2 cellular contexts compared by ENCODE assay signal in the genomic region with DNA sequence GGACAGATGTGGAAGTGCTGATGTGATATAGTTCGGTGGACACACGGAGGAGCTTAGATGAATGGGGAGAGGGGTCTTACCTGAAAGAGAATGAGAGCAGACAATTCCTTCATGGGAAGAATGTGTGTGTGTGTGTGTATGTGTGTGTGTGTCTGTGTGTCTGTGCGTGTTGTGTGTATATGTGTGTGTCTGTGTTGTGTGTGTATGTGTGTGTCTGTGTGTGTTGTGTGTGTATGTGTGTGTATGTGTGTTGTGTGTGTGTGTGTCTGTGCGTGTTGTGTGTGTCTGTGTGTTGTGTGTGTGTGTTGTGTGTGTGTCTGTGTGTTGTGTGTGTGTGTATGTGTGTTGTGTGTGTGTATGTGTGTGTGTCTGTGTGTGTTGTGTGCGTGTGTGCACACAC.
A peak's percentile ranks its signal among the peaks of the same experiment; 100 is the strongest.
TF ChIP-seq lines count a peak whose summit lies in the region.

No MANE protein-coding gene starts in this region.

TF ChIP-seq in HEK293, 187 proteins besides CTCF, POLR2A, EP300 and RAD21 (continued from another document):
- TF ChIP-seq, protein P1, sequence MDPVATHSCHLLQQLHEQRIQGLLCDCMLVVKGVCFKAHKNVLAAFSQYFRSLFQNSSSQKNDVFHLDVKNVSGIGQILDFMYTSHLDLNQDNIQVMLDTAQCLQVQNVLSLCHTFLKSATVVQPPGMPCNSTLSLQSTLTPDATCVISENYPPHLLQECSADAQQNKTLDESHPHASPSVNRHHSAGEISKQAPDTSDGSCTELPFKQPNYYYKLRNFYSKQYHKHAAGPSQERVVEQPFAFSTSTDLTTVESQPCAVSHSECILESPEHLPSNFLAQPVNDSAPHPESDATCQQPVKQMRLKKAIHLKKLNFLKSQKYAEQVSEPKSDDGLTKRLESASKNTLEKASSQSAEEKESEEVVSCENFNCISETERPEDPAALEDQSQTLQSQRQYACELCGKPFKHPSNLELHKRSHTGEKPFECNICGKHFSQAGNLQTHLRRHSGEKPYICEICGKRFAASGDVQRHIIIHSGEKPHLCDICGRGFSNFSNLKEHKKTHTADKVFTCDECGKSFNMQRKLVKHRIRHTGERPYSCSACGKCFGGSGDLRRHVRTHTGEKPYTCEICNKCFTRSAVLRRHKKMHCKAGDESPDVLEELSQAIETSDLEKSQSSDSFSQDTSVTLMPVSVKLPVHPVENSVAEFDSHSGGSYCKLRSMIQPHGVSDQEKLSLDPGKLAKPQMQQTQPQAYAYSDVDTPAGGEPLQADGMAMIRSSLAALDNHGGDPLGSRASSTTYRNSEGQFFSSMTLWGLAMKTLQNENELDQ (tag by site-specific recombination; IDR thresholded peaks at IDR 0.05; ENCODE audit: low read depth), result no peak
- TF ChIP-seq, protein P2, sequence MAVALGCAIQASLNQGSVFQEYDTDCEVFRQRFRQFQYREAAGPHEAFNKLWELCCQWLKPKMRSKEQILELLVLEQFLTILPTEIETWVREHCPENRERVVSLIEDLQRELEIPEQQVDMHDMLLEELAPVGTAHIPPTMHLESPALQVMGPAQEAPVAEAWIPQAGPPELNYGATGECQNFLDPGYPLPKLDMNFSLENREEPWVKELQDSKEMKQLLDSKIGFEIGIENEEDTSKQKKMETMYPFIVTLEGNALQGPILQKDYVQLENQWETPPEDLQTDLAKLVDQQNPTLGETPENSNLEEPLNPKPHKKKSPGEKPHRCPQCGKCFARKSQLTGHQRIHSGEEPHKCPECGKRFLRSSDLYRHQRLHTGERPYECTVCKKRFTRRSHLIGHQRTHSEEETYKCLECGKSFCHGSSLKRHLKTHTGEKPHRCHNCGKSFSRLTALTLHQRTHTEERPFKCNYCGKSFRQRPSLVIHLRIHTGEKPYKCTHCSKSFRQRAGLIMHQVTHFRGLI (tag by site-specific recombination; IDR thresholded peaks at IDR 0.05), result no peak
- TF ChIP-seq ZNF23 (tag by site-specific recombination; IDR thresholded peaks at IDR 0.05; ENCODE audit: borderline replicate concordance) (no peak), ZNF843 (tag by site-specific recombination; IDR thresholded peaks at IDR 0.05) (no peak), ZNF549 (tag by site-specific recombination; IDR thresholded peaks at IDR 0.05) (no peak), ZNF16 (tag by site-specific recombination; IDR thresholded peaks at IDR 0.05; ENCODE audit: low read depth) (no peak), ZNF610 (tag by site-specific recombination; IDR thresholded peaks at IDR 0.05; ENCODE audit: borderline replicate concordance) (no peak), ZFP3 (tag by site-specific recombination; IDR thresholded peaks at IDR 0.05; ENCODE audit: low read depth) (no peak), ZIC2 (tag by site-specific recombination; IDR thresholded peaks at IDR 0.05) (no peak), ZNF114 (tag by site-specific recombination; IDR thresholded peaks at IDR 0.05) (no peak), ZNF146 (tag by site-specific recombination; IDR thresholded peaks at IDR 0.05) (no peak), FEZF1 (tag by site-specific recombination; IDR thresholded peaks at IDR 0.05) (no peak), SALL2 (tag by site-specific recombination; IDR thresholded peaks at IDR 0.05; ENCODE audit: borderline replicate concordance) (no peak), OSR2 (tag by site-specific recombination; IDR thresholded peaks at IDR 0.05) (no peak), ZFHX2 (tag by site-specific recombination; conservative IDR thresholded peaks at IDR 0.05) (no peak), ZSCAN23 (tag by site-specific recombination; IDR thresholded peaks at IDR 0.05) (no peak), ZNF785 (tag by site-specific recombination; IDR thresholded peaks at IDR 0.05) (peak; percentile 63; the same call in 1 of the 2 replicates), IKZF3 (tag by site-specific recombination; IDR thresholded peaks at IDR 0.05) (no peak), ZNF830 (tag by site-specific recombination; IDR thresholded peaks at IDR 0.05; ENCODE audit: low read depth) (no peak), KLF9 (tag by site-specific recombination; IDR thresholded peaks at IDR 0.05; ENCODE audit: low read depth) (0 out of 2 replicates have a peak, but pooled peaks have one; percentile 18), ZNF175 (tag by site-specific recombination; IDR thresholded peaks at IDR 0.05) (no peak)
- TF ChIP-seq, protein P3, sequence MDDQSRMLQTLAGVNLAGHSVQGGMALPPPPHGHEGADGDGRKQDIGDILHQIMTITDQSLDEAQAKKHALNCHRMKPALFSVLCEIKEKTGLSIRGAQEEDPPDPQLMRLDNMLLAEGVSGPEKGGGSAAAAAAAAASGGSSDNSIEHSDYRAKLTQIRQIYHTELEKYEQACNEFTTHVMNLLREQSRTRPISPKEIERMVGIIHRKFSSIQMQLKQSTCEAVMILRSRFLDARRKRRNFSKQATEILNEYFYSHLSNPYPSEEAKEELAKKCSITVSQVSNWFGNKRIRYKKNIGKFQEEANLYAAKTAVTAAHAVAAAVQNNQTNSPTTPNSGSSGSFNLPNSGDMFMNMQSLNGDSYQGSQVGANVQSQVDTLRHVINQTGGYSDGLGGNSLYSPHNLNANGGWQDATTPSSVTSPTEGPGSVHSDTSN (CRISPR knock-in tag; IDR thresholded peaks at IDR 0.05), result no peak
- TF ChIP-seq, protein P4, sequence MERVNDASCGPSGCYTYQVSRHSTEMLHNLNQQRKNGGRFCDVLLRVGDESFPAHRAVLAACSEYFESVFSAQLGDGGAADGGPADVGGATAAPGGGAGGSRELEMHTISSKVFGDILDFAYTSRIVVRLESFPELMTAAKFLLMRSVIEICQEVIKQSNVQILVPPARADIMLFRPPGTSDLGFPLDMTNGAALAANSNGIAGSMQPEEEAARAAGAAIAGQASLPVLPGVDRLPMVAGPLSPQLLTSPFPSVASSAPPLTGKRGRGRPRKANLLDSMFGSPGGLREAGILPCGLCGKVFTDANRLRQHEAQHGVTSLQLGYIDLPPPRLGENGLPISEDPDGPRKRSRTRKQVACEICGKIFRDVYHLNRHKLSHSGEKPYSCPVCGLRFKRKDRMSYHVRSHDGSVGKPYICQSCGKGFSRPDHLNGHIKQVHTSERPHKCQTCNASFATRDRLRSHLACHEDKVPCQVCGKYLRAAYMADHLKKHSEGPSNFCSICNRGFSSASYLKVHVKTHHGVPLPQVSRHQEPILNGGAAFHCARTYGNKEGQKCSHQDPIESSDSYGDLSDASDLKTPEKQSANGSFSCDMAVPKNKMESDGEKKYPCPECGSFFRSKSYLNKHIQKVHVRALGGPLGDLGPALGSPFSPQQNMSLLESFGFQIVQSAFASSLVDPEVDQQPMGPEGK (tag by site-specific recombination; IDR thresholded peaks at IDR 0.05), result no peak

TF ChIP-seq in K562, 482 proteins besides CTCF, POLR2A, EP300 and RAD21 (continued from another document):
- TF ChIP-seq, protein P5, sequence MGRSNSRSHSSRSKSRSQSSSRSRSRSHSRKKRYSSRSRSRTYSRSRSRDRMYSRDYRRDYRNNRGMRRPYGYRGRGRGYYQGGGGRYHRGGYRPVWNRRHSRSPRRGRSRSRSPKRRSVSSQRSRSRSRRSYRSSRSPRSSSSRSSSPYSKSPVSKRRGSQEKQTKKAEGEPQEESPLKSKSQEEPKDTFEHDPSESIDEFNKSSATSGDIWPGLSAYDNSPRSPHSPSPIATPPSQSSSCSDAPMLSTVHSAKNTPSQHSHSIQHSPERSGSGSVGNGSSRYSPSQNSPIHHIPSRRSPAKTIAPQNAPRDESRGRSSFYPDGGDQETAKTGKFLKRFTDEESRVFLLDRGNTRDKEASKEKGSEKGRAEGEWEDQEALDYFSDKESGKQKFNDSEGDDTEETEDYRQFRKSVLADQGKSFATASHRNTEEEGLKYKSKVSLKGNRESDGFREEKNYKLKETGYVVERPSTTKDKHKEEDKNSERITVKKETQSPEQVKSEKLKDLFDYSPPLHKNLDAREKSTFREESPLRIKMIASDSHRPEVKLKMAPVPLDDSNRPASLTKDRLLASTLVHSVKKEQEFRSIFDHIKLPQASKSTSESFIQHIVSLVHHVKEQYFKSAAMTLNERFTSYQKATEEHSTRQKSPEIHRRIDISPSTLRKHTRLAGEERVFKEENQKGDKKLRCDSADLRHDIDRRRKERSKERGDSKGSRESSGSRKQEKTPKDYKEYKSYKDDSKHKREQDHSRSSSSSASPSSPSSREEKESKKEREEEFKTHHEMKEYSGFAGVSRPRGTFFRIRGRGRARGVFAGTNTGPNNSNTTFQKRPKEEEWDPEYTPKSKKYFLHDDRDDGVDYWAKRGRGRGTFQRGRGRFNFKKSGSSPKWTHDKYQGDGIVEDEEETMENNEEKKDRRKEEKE (IDR thresholded peaks at IDR 0.05; ENCODE audit: borderline replicate concordance in 1 of 2, control insufficient read depth in 1 of 2, low read depth in 2 of 2, low read length in 1 of 2), result no peak
- TF ChIP-seq, protein P6, sequence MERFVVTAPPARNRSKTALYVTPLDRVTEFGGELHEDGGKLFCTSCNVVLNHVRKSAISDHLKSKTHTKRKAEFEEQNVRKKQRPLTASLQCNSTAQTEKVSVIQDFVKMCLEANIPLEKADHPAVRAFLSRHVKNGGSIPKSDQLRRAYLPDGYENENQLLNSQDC (CRISPR knock-in tag; IDR thresholded peaks at IDR 0.05), result no peak
TF ChIP-seq in K562: peak in this region for 2.
